In the genomic region with DNA sequence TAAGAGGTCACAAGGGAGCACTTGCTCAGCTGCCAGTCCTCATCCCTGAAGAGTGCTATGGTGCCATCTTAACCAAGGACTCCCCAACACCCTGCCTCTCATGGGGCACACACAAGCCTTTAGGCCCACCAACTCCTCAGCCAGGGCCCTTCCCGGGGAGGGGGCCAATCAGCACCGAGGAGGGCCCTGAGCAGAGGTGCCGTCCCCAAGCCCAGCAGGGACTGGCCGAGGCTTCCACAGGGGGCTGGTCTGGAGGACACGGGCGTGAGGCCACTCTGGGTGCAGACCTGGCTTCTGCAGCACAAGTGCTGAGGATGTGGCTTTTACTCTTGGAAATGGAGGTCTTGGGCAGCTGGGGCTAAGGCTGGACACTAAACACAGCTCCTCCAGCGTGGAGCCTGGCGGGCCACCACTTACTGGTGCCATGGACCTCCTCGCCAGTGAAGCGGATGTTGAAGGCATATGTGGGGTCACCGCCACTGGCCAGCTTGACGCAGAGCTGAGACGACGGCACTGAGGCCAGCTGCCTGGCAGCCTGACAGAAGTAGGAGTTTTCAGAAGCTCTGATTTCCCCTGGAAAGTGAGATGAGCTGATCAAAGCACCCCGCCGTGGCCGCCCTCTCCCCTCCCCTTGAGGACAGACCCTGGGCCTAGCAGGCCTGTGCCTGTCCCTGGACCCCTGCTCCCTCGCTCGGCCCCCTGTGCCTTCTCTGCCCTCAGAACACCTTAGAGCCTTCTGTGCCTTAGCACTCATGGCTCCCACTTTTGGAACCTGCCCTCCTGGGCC, we compare ENCODE assay signal across 24 cellular contexts. TPM values are rescaled to one million over a fixed set of nuclear protein-coding genes. Genes with fewer than 3 reads are reported as not detected.
DNase-seq lines count a peak whose midpoint lies in the region; ATAC-seq and TF ChIP-seq lines count a peak whose summit lies in the region.
"Had no signal": no experiment of that assay in that cellular context is flagged by ENCODE, and none has a peak within 500 bp of the region (broad histone marks: within the 10 kb centered on the region; RNA-seq: fewer than 3 reads in every experiment).

No MANE protein-coding gene starts in this region.

- H3K27me3 ChIP-seq in IMR-90 (ENCODE audit: control insufficient read depth, insufficient read depth, low read length), result no peaks in the 10 kb centered on the region
- no peaks in the 10 kb centered on the region for H3K27me3 ChIP-seq in uterus
- H3K27me3 ChIP-seq: esophagus muscularis mucosa, gastrocnemius medialis had no signal

- TF ChIP-seq CTCF in IMR-90 (conservative IDR thresholded peaks at IDR 0.05; ENCODE audit: low read depth, low read length), result no peak
- TF ChIP-seq CTCF in uterus (IDR thresholded peaks at IDR 0.05), result no peak

- WGBS in IMR-90 (ENCODE audit: extremely low coverage in 2 of 2, insufficient read length in 1 of 2), 2 experiments, result 97% methylated on average over 5 of the region's 19 CpGs; no CpG with 5 or more reads in 1 of the 2 experiments

- H3K56ac ChIP-seq in IMR-90 (ENCODE audit: extremely low read depth, insufficient read depth, low read length), result no peak overlapping the region

- H3K27me3 Mint-ChIP-seq in activated T-cell treated with anti-CD3 and anti-CD28 coated beads, Interleukin-2, amount 50 U/mL, for 72 hours (ENCODE audit: low read depth), result no peaks in the 10 kb centered on the region
- H3K27me3 Mint-ChIP-seq: activated CD4-positive, alpha-beta memory T cell treated with anti-CD3 and anti-CD28 coated beads for 36 hours; activated naive CD8-positive, alpha-beta T cell treated with anti-CD3 and anti-CD28 coated beads, Interleukin-2, amount 10 ng/mL, durations not matched to agents 7 days and 5 days; B cell had no signal

- intact Hi-C loops in IMR-90 (cut with micrococcal nuclease), result no loop called here
- intact Hi-C loops in left colon (cut with DNase I, micrococcal nuclease), result no loop called here
- intact Hi-C loops in sciatic nerve (cut with DNase I), result no loop called here
- intact Hi-C loops in uterus (cut with DNase I; ENCODE audit: low total_unique reads), result no loop called here

- H3K9ac ChIP-seq in IMR-90 (ENCODE audit: low read depth, low read length), result no peak overlapping the region
- H3K9ac ChIP-seq: SK-N-SH had no signal

- no peak overlapping the region for H2BK20ac ChIP-seq in IMR-90 (ENCODE audit: low read depth, low read length)

- no peaks in the 10 kb centered on the region for H3K36me3 Mint-ChIP-seq in activated T-cell treated with anti-CD3 and anti-CD28 coated beads, Interleukin-2, amount 50 U/mL, for 72 hours (ENCODE audit: insufficient read depth in 2 of 2)

- no peak overlapping the region for H3K18ac ChIP-seq in IMR-90 (ENCODE audit: low read depth, low read length)

- no peaks in the 10 kb centered on the region for H3K4me1 Mint-ChIP-seq in activated T-cell treated with anti-CD3 and anti-CD28 coated beads, Interleukin-2, amount 50 U/mL, for 72 hours (ENCODE audit: low read depth)
- H3K4me1 Mint-ChIP-seq: activated naive CD8-positive, alpha-beta T cell treated with anti-CD3 and anti-CD28 coated beads, Interleukin-2, amount 10 ng/mL, durations not matched to agents 7 days and 5 days had no signal

- H4K8ac ChIP-seq in IMR-90 (ENCODE audit: low read depth in 2 of 2, low read length in 2 of 2), result no peak overlapping the region

- no peaks in the 10 kb centered on the region for H3K79me1 ChIP-seq in IMR-90 (ENCODE audit: low read depth in 1 of 2, low read length in 2 of 2)

- H3K27ac ChIP-seq in IMR-90 (ENCODE audit: insufficient read depth, low read length) (no peak overlapping the region), uterus (no peak overlapping the region)
- H3K27ac ChIP-seq: A549, esophagus muscularis mucosa, gastrocnemius medialis, lower lobe of right lung had no signal

- no peaks in the 10 kb centered on the region for H3K9me3 Mint-ChIP-seq in activated T-cell treated with anti-CD3 and anti-CD28 coated beads, Interleukin-2, amount 50 U/mL, for 72 hours
- H3K9me3 Mint-ChIP-seq: activated CD4-positive, alpha-beta memory T cell treated with anti-CD3 and anti-CD28 coated beads for 36 hours; activated naive CD8-positive, alpha-beta T cell treated with anti-CD3 and anti-CD28 coated beads, Interleukin-2, amount 10 ng/mL, durations not matched to agents 7 days and 5 days had no signal

- no peak overlapping the region for H2BK5ac ChIP-seq in IMR-90 (ENCODE audit: low read depth, low read length, poor library complexity, severe bottlenecking)

- H3K4me3 Mint-ChIP-seq in activated T-cell treated with anti-CD3 and anti-CD28 coated beads, Interleukin-2, amount 50 U/mL, for 72 hours, result no peak overlapping the region
- H3K4me3 Mint-ChIP-seq: activated CD4-positive, alpha-beta memory T cell treated with anti-CD3 and anti-CD28 coated beads for 36 hours; activated naive CD8-positive, alpha-beta T cell treated with anti-CD3 and anti-CD28 coated beads, Interleukin-2, amount 10 ng/mL, durations not matched to agents 7 days and 5 days; B cell had no signal

- H4K91ac ChIP-seq in IMR-90 (ENCODE audit: insufficient read depth, low read depth, low read length), result no peak overlapping the region

- H3K4me1 ChIP-seq in IMR-90 (ENCODE audit: control insufficient read depth, insufficient read depth, low read length) (no peaks in the 10 kb centered on the region), uterus (no peaks in the 10 kb centered on the region)
- H3K4me1 ChIP-seq: A549, esophagus muscularis mucosa, gastrocnemius medialis, lower lobe of right lung had no signal

- H3K23ac ChIP-seq in IMR-90 (ENCODE audit: low read depth, low read length), result no peak overlapping the region

- no peak overlapping the region for H3K14ac ChIP-seq in IMR-90 (replicated peaks; ENCODE audit: low read depth, low read length)

- in situ Hi-C loops in IMR-90 (cut with MboI; ENCODE audit: low sequenced_read_pairs), result no loop called here

- peak overlapping the region; percentile 26 for H2AK9ac ChIP-seq in IMR-90 (replicated peaks; ENCODE audit: low read depth, low read length, poor library complexity)

- no peaks in the 10 kb centered on the region for H3K9me3 ChIP-seq in IMR-90 (ENCODE audit: control insufficient read depth, insufficient read depth, low read length)
- no peaks in the 10 kb centered on the region for H3K9me3 ChIP-seq in uterus
- H3K9me3 ChIP-seq: A549, esophagus muscularis mucosa, gastrocnemius medialis, lower lobe of right lung, SK-N-SH had no signal

- no peak for TF ChIP-seq POLR2A in IMR-90 (IDR thresholded peaks at IDR 0.05; ENCODE audit: low read depth, low read length)
- no peak for TF ChIP-seq POLR2A in uterus (IDR thresholded peaks at IDR 0.05)

- H2BK15ac ChIP-seq in IMR-90 (ENCODE audit: low read depth, low read length), result no peak overlapping the region

- POLR2A ChIA-PET in IMR-90 (lab: Charles Lee; ENCODE audit: unreplicated experiment), result no interaction called here

- no peak overlapping the region for H3K4ac ChIP-seq in IMR-90 (ENCODE audit: low read depth, low read length)

- no peak for TF ChIP-seq RAD21 in IMR-90 (IDR thresholded peaks at IDR 0.05; ENCODE audit: low read length)

- dilution Hi-C loops in IMR-90 (cut with HindIII; ENCODE audit: low sequenced_read_pairs, unreplicated experiment), result no loop called here

- no peaks in the 10 kb centered on the region for H4K20me1 ChIP-seq in IMR-90 (ENCODE audit: insufficient read depth, low read length)

- no peak overlapping the region for H4K5ac ChIP-seq in IMR-90 (ENCODE audit: low read depth, low read length)

- H2BK120ac ChIP-seq in IMR-90 (ENCODE audit: low read depth, low read length), result no peak overlapping the region

- H3K4me2 ChIP-seq in IMR-90 (ENCODE audit: low read depth, low read length), result no peak overlapping the region
- H3K4me2 ChIP-seq: A549, SK-N-SH had no signal

- peak overlapping the region; percentile 26 for H3K27ac Mint-ChIP-seq in activated T-cell treated with anti-CD3 and anti-CD28 coated beads, Interleukin-2, amount 50 U/mL, for 72 hours
- H3K27ac Mint-ChIP-seq: activated CD4-positive, alpha-beta memory T cell treated with anti-CD3 and anti-CD28 coated beads for 36 hours had no signal

- peaks cover 25% of the 10 kb centered on the region for H3K36me3 ChIP-seq in IMR-90 (ENCODE audit: control insufficient read depth, insufficient read depth, low read length)
- no peaks in the 10 kb centered on the region for H3K36me3 ChIP-seq in uterus

- 0 out of 2 replicates have a peak, but pooled peaks cover 4% of the 10 kb centered on the region for H3K9me1 ChIP-seq in IMR-90 (ENCODE audit: insufficient read depth, low read length)

- H3K4me3 ChIP-seq in IMR-90 (ENCODE audit: insufficient read depth, low read depth, low read length) (no peak overlapping the region), uterus (no peak overlapping the region)
- H3K4me3 ChIP-seq: A549, esophagus muscularis mucosa, gastrocnemius medialis, lower lobe of right lung had no signal

- no peak for ATAC-seq in activated T-cell treated with anti-CD3 and anti-CD28 coated beads, Interleukin-2, amount 50 U/mL, for 72 hours (replicated peaks in 1 of 2)
- no peak for ATAC-seq in IMR-90 (ENCODE audit: low read depth)
- ATAC-seq in left colon, result peak; percentile 5
- peak; percentile 14 for ATAC-seq in sciatic nerve
- ATAC-seq in GM19452 (IDR thresholded peaks at IDR 0.05; ENCODE audit: unreplicated experiment), result no peak
- ATAC-seq in GM19351 (IDR thresholded peaks at IDR 0.05; ENCODE audit: unreplicated experiment), result no peak
- ATAC-seq: A549, gastrocnemius medialis, lower lobe of right lung had no signal

- no TSS peak for BruUV-seq in IMR-90 (replicated peaks; lab: Mats Ljungman, UMichigan)

- no peak overlapping the region for H2AFZ ChIP-seq in IMR-90 (replicated peaks; ENCODE audit: low read length, poor library complexity)

- H2AK5ac ChIP-seq in IMR-90 (ENCODE audit: low read depth, low read length), result no peak overlapping the region

- CTCF ChIA-PET in IMR-90 (lab: Yijun Ruan, JAX), result no interaction called here

- DNase-seq in activated T-cell treated with anti-CD3 and anti-CD28 coated beads, Interleukin-2, amount 50 U/mL, for 72 hours, result no peak
- DNase-seq in activated T-cell treated with anti-CD3 and anti-CD28 coated beads for 4 hours (no peak), IMR-90 (no peak), left colon (no peak), sciatic nerve (ENCODE audit: low spot score) (peak; percentile 51), uterus (no peak)
- DNase-seq: activated CD4-positive, alpha-beta memory T cell treated with anti-CD3 and anti-CD28 coated beads for 36 hours; activated naive CD8-positive, alpha-beta T cell treated with anti-CD3 and anti-CD28 coated beads, Interleukin-2, amount 10 ng/mL, durations not matched to agents 7 days and 5 days; activated T-cell treated with anti-CD3 and anti-CD28 coated beads, Interleukin-2, amount 50 U/mL, for 48 hours; effector CD8-positive, alpha-beta T cell; gastrocnemius medialis; hypothalamus; KBM-7; lower lobe of right lung; NCI-H1436 treated with DMSO at 0.1 percent for 48 hours; NCI-H524; SK-N-SH; stimulated activated CD4-positive, alpha-beta T cell treated with anti-CD3 and anti-CD28 coated beads, Interleukin-12 subunit alpha, Interleukin-12 subunit beta, amount 100 ng/mL, for 4 hours; T1000 had no signal

RNA-seq across cellular contexts. Expression of a gene that starts 43.9 kb away (rescaled TPM):
- total RNA-seq in activated T-cell treated with anti-CD3 and anti-CD28 coated beads, Interleukin-2, amount 50 U/mL, for 72 hours, result 10 to 100 TPM; 57.7 to 64.2 TPM
- total RNA-seq in IMR-90 (2012; rRNA removed), result 69.7 and 70.4 TPM in 2 replicates
- polyA plus RNA-seq in IMR-90 (2012; rRNA removed), result 34.7 and 41.3 TPM in 2 replicates
- polyA plus RNA-seq in IMR-90 (2012; cell fraction: cytosol; rRNA removed), result 20.0 and 24.0 TPM in 2 replicates
- polyA plus RNA-seq in IMR-90 (2012; cell fraction: nucleus; rRNA removed; ENCODE audit: low replicate concordance), result 16.7 and 36.6 TPM in 2 replicates
- 10 to 100 TPM; 25.3 to 32.8 TPM for total RNA-seq in left colon
- total RNA-seq in sciatic nerve, result 26.5 TPM
- 10 to 100 TPM; 29.1 to 51.6 (median 34.4) TPM for total RNA-seq in uterus

Comparison
In these comparisons a context has a peak if more than half of its experiments do, and no peak if none do; other contexts are left out.
1. ATAC-seq: peak in left colon (single experiment) and sciatic nerve (single experiment); none in activated T-cell treated with anti-CD3 and anti-CD28 coated beads, Interleukin-2, amount 50 U/mL, for 72 hours (0 of 2), IMR-90 (single experiment), GM19452 (single experiment) and GM19351 (single experiment).